8 cellular contexts compared by ENCODE assay signal in the genomic region with DNA sequence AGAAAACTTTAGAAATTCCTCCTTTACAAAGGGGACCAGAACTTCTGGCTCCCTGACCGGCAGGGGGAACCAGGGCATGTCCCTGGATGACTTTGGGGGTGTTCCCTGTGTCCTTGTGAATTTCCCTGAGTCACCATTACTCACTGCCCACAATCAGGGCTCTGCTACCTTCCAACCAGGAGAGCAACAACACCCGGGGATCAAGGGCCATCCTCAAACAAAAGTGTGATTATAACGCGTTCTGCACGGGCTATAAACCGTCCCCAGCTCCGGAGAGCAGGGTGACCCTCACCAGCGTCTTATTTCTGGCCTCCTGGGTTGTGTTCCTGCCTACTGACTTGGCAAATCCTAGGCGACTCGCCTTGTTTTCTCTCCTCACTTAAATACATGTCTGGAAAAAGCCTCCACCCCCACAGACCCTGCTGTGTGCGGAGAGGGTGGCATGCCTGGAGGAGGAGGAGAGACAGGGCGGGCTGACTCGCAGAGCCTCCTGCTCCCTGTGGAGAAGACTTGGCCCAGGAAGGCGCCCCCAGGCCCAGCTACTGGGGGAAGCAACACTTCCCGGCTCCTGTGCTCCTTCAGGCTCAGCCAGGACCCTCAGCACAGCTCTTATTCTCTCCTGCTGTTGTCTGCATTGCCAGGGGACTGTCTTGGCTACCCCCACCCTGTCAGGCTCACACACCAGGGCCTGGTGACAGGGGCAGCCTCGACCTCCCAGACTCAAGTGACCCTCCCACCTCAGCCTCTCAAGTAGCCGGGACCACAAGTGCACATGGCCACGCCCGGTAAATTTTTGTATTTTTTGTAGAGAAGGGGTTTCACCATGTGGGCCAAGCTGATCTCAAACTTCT. TPM values are rescaled to one million over a fixed set of nuclear protein-coding genes. Genes with fewer than 3 reads are reported as not detected.
A peak's percentile ranks its signal among the peaks of the same experiment; 100 is the strongest.
DNase-seq lines count a peak whose midpoint lies in the region; ATAC-seq, FAIRE-seq and TF ChIP-seq lines count a peak whose summit lies in the region.

No MANE protein-coding gene starts in this region.

- H3K9me3 ChIP-seq in A549 (no peaks in the 10 kb centered on the region), GM23248 (ENCODE audit: low read depth) (no peaks in the 10 kb centered on the region), SK-N-MC (ENCODE audit: low read depth, low read length) (no peaks in the 10 kb centered on the region)

- H3K4me1 ChIP-seq in A549 (peaks cover 62% of the 10 kb centered on the region), GM23248 (ENCODE audit: insufficient read depth) (peaks cover 13% of the 10 kb centered on the region)

- ATAC-seq in A549 (peak; percentile 88 to 91), GM21723 (IDR thresholded peaks at IDR 0.05; ENCODE audit: unreplicated experiment) (no peak), GM18909 (IDR thresholded peaks at IDR 0.05; ENCODE audit: poor library complexity, unreplicated experiment) (no peak)

- peak; percentile 71 to 81 for TF ChIP-seq RAD21 in A549 (conservative IDR thresholded peaks at IDR 0.05 in 1 of 2, IDR thresholded peaks at IDR 0.05 in 1 of 2)

- POLR2A ChIA-PET in A549 (lab: Yijun Ruan, JAX): interaction anchor here (1.0 to 2.3 kb wide), 5 partner anchors 43 to 113 kb away, joined by 5 to 13 read pairs (median 7); a partner anchor contains a TSS

- H3K36me3 Mint-ChIP-seq in nephron progenitor cell (ENCODE audit: low read depth): no peaks in the 10 kb centered on the region

- peaks cover 6% of the 10 kb centered on the region for H3K27me3 Mint-ChIP-seq in nephron progenitor cell (ENCODE audit: low read depth, poor library complexity)

- peak overlapping the region; percentile 98 for H3K27ac Mint-ChIP-seq in nephron progenitor cell

- TF ChIP-seq EP300 in A549 (IDR thresholded peaks at IDR 0.05): peak in 1 of 2 experiments; percentile 40; a peak in 1 of 5 replicates

- H3K4me2 ChIP-seq in A549: peak overlapping the region; percentile 86
- H3K4me2 ChIP-seq in GM23248 (ENCODE audit: unreplicated experiment): peak overlapping the region; percentile 76

- no peak for FAIRE-seq in A549 (lab: Jason Lieb, UNC)
- no peak for FAIRE-seq in GM12892 (lab: Jason Lieb, UNC)

- peak overlapping the region; percentile 69 for H2AFZ ChIP-seq in GM23248

- in situ Hi-C loops in GM23248 (cut with MboI): loop anchor here (10.0 kb wide), 1 partner anchor 115 kb away; a partner anchor contains a TSS

- DNase-seq in A549 (ENCODE audit: low read depth in 1 of 2, low spot score in 1 of 2): peak; percentile 89 to 95
- peak; percentile 98 for DNase-seq in GM23248
- DNase-seq in SK-N-MC (ENCODE audit: low read depth, low spot score): peak; percentile 66
- peak; percentile 95 for DNase-seq in fibroblast of peridontal ligament (ENCODE audit: extremely low read depth)
- DNase-seq in nephron progenitor cell: peak; percentile 53
- DNase-seq in GM12892 (ENCODE audit: insufficient read length): no peak

- H3K9me2 ChIP-seq in GM23248 (ENCODE audit: insufficient read depth): no peaks in the 10 kb centered on the region

- TF ChIP-seq POLR2A in A549 (IDR thresholded peaks at IDR 0.05; ENCODE audit: low read length) (peak; percentile 11; the same call in 1 of the 2 replicates), GM12892 (IDR thresholded peaks at IDR 0.05; ENCODE audit: low read depth, low read length) (no peak)

- H3K4me3 Mint-ChIP-seq in nephron progenitor cell: peak overlapping the region; percentile 62

- H3F3A ChIP-seq in GM23248 (ENCODE audit: insufficient read depth): peaks cover 16% of the 10 kb centered on the region; the same call in 1 of the 2 replicates

- CTCF ChIA-PET in A549 (lab: Yijun Ruan, JAX): interaction anchor here (0.6 to 16.7 kb wide), 29 partner anchors 8 to 266 kb away, joined by 3 to 449 read pairs (median 5); a partner anchor contains a TSS

- H4K20me1 ChIP-seq in GM23248 (ENCODE audit: insufficient read depth): no peaks in the 10 kb centered on the region

- H3K27ac ChIP-seq in A549 (peak overlapping the region; percentile 100), GM23248 (peak overlapping the region; percentile 94), SK-N-MC (peak overlapping the region; percentile 78)

- no peaks in the 10 kb centered on the region for H3K79me2 ChIP-seq in GM23248 (ENCODE audit: insufficient read depth)

- H3K4me1 Mint-ChIP-seq in nephron progenitor cell: peaks cover 46% of the 10 kb centered on the region

- H3K9me3 Mint-ChIP-seq in nephron progenitor cell: no peaks in the 10 kb centered on the region

- H3K4me3 ChIP-seq in A549 (peak overlapping the region; percentile 8; the same call in 1 of the 3 replicates), GM23248 (peak overlapping the region; percentile 57), SK-N-MC (peak overlapping the region; percentile 67)

- no peaks in the 10 kb centered on the region for H3K36me3 ChIP-seq in GM23248 (ENCODE audit: low read depth)
- H3K36me3 ChIP-seq in SK-N-MC (ENCODE audit: insufficient read depth, low read length): no peaks in the 10 kb centered on the region

- H3K27me3 ChIP-seq in GM23248 (replicated peaks; ENCODE audit: insufficient read depth): no peaks in the 10 kb centered on the region

- TF ChIP-seq CTCF in A549 (IDR thresholded peaks at IDR 0.05) (peak; percentile 63), nephron progenitor cell (IDR thresholded peaks at IDR 0.05) (peak; percentile 53)

- peak overlapping the region; percentile 84 for H3K9ac ChIP-seq in GM23248
- peak overlapping the region; percentile 70 for H3K9ac ChIP-seq in SK-N-MC (ENCODE audit: insufficient read length)

- 2% methylated on average over 13 of the region's 19 CpGs for WGBS in A549 (ENCODE audit: missing lambda C conversion rate)
- 16 to 17% methylated on average over 19 of the region's 19 CpGs for WGBS in GM23248 (ENCODE audit: low coverage in 1 of 2, low lambda C conversion rate in 2 of 2, missing lambda C conversion rate in 2 of 2), 2 experiments

TF ChIP-seq in A549, 52 proteins besides CTCF, POLR2A, EP300 and RAD21 (continues in another document):
- TF ChIP-seq CBX8 (IDR thresholded peaks at IDR 0.05) (no peak), KDM5A (IDR thresholded peaks at IDR 0.05) (no peak), ESRRA (IDR thresholded peaks at IDR 0.05; ENCODE audit: borderline replicate concordance, low read length) (peak; percentile 88), BHLHE40 (IDR thresholded peaks at IDR 0.05; ENCODE audit: low read depth, low read length) (0 out of 2 replicates have a peak, but pooled peaks have one; percentile 8), EHF (CRISPR knock-in tag; IDR thresholded peaks at IDR 0.05) (0 out of 2 replicates have a peak, but pooled peaks have one; percentile 37), ZFP36 (IDR thresholded peaks at IDR 0.05; ENCODE audit: borderline replicate concordance, partially characterized antibody) (no peak), RARB (CRISPR knock-in tag; IDR thresholded peaks at IDR 0.05) (no peak), NR3C1 (IDR thresholded peaks at IDR 0.05) (no peak), FOXS1 (CRISPR knock-in tag; IDR thresholded peaks at IDR 0.05) (0 out of 2 replicates have a peak, but pooled peaks have one; percentile 24), FOSL2 (IDR thresholded peaks at IDR 0.05) (peak; percentile 73; the same call in 1 of the 2 replicates), FOSL2 (CRISPR knock-in tag; IDR thresholded peaks at IDR 0.05) (peak; percentile 92), KDM1A (IDR thresholded peaks at IDR 0.05; ENCODE audit: low read depth) (no peak)
- TF ChIP-seq, protein P1, sequence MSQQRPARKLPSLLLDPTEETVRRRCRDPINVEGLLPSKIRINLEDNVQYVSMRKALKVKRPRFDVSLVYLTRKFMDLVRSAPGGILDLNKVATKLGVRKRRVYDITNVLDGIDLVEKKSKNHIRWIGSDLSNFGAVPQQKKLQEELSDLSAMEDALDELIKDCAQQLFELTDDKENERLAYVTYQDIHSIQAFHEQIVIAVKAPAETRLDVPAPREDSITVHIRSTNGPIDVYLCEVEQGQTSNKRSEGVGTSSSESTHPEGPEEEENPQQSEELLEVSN (IDR thresholded peaks at IDR 0.05; ENCODE audit: borderline replicate concordance, low read depth): peak; percentile 28; the same call in 1 of the 2 replicates
- TF ChIP-seq, protein P2, sequence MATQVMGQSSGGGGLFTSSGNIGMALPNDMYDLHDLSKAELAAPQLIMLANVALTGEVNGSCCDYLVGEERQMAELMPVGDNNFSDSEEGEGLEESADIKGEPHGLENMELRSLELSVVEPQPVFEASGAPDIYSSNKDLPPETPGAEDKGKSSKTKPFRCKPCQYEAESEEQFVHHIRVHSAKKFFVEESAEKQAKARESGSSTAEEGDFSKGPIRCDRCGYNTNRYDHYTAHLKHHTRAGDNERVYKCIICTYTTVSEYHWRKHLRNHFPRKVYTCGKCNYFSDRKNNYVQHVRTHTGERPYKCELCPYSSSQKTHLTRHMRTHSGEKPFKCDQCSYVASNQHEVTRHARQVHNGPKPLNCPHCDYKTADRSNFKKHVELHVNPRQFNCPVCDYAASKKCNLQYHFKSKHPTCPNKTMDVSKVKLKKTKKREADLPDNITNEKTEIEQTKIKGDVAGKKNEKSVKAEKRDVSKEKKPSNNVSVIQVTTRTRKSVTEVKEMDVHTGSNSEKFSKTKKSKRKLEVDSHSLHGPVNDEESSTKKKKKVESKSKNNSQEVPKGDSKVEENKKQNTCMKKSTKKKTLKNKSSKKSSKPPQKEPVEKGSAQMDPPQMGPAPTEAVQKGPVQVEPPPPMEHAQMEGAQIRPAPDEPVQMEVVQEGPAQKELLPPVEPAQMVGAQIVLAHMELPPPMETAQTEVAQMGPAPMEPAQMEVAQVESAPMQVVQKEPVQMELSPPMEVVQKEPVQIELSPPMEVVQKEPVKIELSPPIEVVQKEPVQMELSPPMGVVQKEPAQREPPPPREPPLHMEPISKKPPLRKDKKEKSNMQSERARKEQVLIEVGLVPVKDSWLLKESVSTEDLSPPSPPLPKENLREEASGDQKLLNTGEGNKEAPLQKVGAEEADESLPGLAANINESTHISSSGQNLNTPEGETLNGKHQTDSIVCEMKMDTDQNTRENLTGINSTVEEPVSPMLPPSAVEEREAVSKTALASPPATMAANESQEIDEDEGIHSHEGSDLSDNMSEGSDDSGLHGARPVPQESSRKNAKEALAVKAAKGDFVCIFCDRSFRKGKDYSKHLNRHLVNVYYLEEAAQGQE (IDR thresholded peaks at IDR 0.05): no peak
- TF ChIP-seq, protein P3, sequence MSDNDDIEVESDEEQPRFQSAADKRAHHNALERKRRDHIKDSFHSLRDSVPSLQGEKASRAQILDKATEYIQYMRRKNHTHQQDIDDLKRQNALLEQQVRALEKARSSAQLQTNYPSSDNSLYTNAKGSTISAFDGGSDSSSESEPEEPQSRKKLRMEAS (IDR thresholded peaks at IDR 0.05): peak; percentile 80

RNA-seq across cellular contexts. Expression of a gene that starts 54.1 kb away (rescaled TPM):
- not detected in 2 replicates for polyA plus RNA-seq in A549 (2011; rRNA removed)
- polyA plus RNA-seq in A549 (2012; cell fraction: cytosol; rRNA removed): not detected in 2 replicates
- polyA plus RNA-seq in A549 (2012; cell fraction: nucleus; rRNA removed): 0.06 TPM in 1 of 2 replicates, not detected in the other
- not detected in 3 replicates for polyA plus RNA-seq in A549 (2017; fragmentation: RNase III; extraction: RNeasy Plus Mini Kit Qiagen cat#74134 plus additional on column Dnase treatment)
- polyA minus RNA-seq in A549 (2011; rRNA and poly(A)+ RNA removed): not detected in 2 replicates
- not detected in 2 replicates for total RNA-seq in GM23248 (2014; rRNA removed; shearing (Covaris generic))
- not detected in 2 replicates for polyA plus RNA-seq in GM23248 (2016; fragmentation: Nextera tagmentation; extraction: Ambion mirVana)
- 19.4 TPM for polyA plus RNA-seq in GM12892 (2012; ENCODE audit: missing spikeins)

Comparison
In these comparisons a context has a peak if more than half of its experiments do, and no peak if none do; other contexts are left out.
1. ATAC-seq: peak in A549 (2 of 2); none in GM21723 (single experiment) and GM18909 (single experiment).
2. H3K4me3 ChIP-seq: peak in every context shown above with its lines; median percentile 67 in SK-N-MC; 57 in GM23248; 8 in A549.
3. Peak in every context shown above with its lines, with median percentiles within 50 percentile points of each other: H3K27ac ChIP-seq.